In genomic region chr4:164927101-164927500, GRCh38 we compare ENCODE assay signal across 18 cellular contexts. TPM values are rescaled to one million over a fixed set of nuclear protein-coding genes. Genes with fewer than 3 reads are reported as not detected.
"Had no signal": no experiment of that assay in that cellular context is flagged by ENCODE, and none has a peak within 500 bp of the region (broad histone marks: within the 10 kb centered on the region; RNA-seq: fewer than 3 reads in every experiment).

No MANE protein-coding gene starts in this region.

RNA-seq across cellular contexts. Expression of gene APELA, which starts 50.1 kb away (rescaled TPM):
- total RNA-seq: activated CD4-positive, alpha-beta memory T cell treated with anti-CD3 and anti-CD28 coated beads for 36 hours; activated CD4-positive, alpha-beta T cell treated with anti-CD3 and anti-CD28 coated beads, Interleukin-2, amount 10 ng/mL, durations not matched to agents 24 days and 14 days; activated CD8-positive, alpha-beta memory T cell treated with anti-CD3 and anti-CD28 coated beads for 36 hours; activated naive CD4-positive, alpha-beta T cell treated with anti-CD3 and anti-CD28 coated beads for 36 hours; activated naive CD8-positive, alpha-beta T cell treated with anti-CD3 and anti-CD28 coated beads for 36 hours; activated T-helper 1 cell treated with anti-CD3 and anti-CD28 coated beads, Interleukin-12 subunit alpha, Interleukin-12 subunit beta, Interleukin-2, Interleukin-4 antibody, amounts not matched to agents 30 ng/mL and 10 ng/mL and 1 ng/mL, durations not matched to agents 14 hours and 24 hours and 36 hours; adrenal gland; aorta; cardiac septum; epithelial cell of proximal tubule; fibroblast of villous mesenchyme; natural killer cell; occipital lobe; psoas muscle; T-helper 17 cell had no signal
- polyA plus RNA-seq: adrenal gland, aorta, sigmoid colon, smooth muscle cell had no signal

RNA-seq across cellular contexts. Expression of gene TRIM61, which starts 50.4 kb away (rescaled TPM):
- total RNA-seq: epithelial cell of proximal tubule, lower leg skin, smooth muscle cell had no signal
- polyA plus RNA-seq: smooth muscle cell had no signal
